1 cellular context compared by ENCODE assay signal in genomic region chr20:19789446-19789845, GRCh38.
TF ChIP-seq lines count a peak whose summit lies in the region.

No MANE protein-coding gene starts in this region.

TF ChIP-seq in HCT116, 20 proteins besides CTCF, POLR2A, EP300 and RAD21:
- TF ChIP-seq EGR1 (IDR thresholded peaks at IDR 0.05; ENCODE audit: low read depth): no peak
- TF ChIP-seq POLR2AphosphoS5 (IDR thresholded peaks at IDR 0.05; ENCODE audit: low read depth, low read length): no peak
- TF ChIP-seq EZH2 (IDR thresholded peaks at IDR 0.05): no peak
- no peak for TF ChIP-seq JUND (IDR thresholded peaks at IDR 0.05)
- TF ChIP-seq, protein P1, sequence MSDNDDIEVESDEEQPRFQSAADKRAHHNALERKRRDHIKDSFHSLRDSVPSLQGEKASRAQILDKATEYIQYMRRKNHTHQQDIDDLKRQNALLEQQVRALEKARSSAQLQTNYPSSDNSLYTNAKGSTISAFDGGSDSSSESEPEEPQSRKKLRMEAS (IDR thresholded peaks at IDR 0.05): no peak
- no peak for TF ChIP-seq SIN3A (IDR thresholded peaks at IDR 0.05; ENCODE audit: low read depth)
- TF ChIP-seq REST (IDR thresholded peaks at IDR 0.05; ENCODE audit: low read depth): no peak
- no peak for TF ChIP-seq ZFX (IDR thresholded peaks at IDR 0.05)
- TF ChIP-seq SRF (IDR thresholded peaks at IDR 0.05; ENCODE audit: low read depth): no peak
- TF ChIP-seq TCF7L2 (IDR thresholded peaks at IDR 0.05; ENCODE audit: borderline replicate concordance, extremely low read depth, insufficient read depth, insufficient read length): no peak
- no peak for TF ChIP-seq ELF1 (IDR thresholded peaks at IDR 0.05; ENCODE audit: borderline replicate concordance, low read depth)
- no peak for TF ChIP-seq SP1 (IDR thresholded peaks at IDR 0.05; ENCODE audit: low read depth)
- TF ChIP-seq, protein P2, sequence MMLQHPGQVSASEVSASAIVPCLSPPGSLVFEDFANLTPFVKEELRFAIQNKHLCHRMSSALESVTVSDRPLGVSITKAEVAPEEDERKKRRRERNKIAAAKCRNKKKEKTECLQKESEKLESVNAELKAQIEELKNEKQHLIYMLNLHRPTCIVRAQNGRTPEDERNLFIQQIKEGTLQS (IDR thresholded peaks at IDR 0.05): no peak
- TF ChIP-seq EZH2phosphoT487 (IDR thresholded peaks at IDR 0.05; ENCODE audit: borderline replicate concordance): no peak
TF ChIP-seq in HCT116: peak in this region for 0.
